Comparison of ENCODE assay signal across 1 cellular context in genomic region chrX:126170715-126171114, GRCh38.
A peak's percentile ranks its signal among the peaks of the same experiment; 100 is the strongest.
TF ChIP-seq lines count a peak whose summit lies in the region.

No MANE protein-coding gene starts in this region.

TF ChIP-seq in K562, 482 proteins besides CTCF, POLR2A, EP300 and RAD21 (continued from another document and continues in another):
- TF ChIP-seq CUX1 (CRISPR knock-in tag; IDR thresholded peaks at IDR 0.05) (no peak), MAFF (IDR thresholded peaks at IDR 0.05; ENCODE audit: low read length) (peak; percentile 45; the same call in 1 of the 2 replicates), CAMTA2 (CRISPR knock-in tag; conservative IDR thresholded peaks at IDR 0.05) (no peak), PML (IDR thresholded peaks at IDR 0.05; ENCODE audit: low read length) (no peak), SIN3B (IDR thresholded peaks at IDR 0.05; ENCODE audit: low read depth) (no peak), ZNF224 (CRISPR knock-in tag; IDR thresholded peaks at IDR 0.05) (no peak), ZNF282 (CRISPR knock-in tag; IDR thresholded peaks at IDR 0.05) (no peak), RERE (CRISPR knock-in tag; IDR thresholded peaks at IDR 0.05; ENCODE audit: borderline replicate concordance) (no peak), NFE2 (IDR thresholded peaks at IDR 0.05; ENCODE audit: low read depth) (peak; percentile 33), CBX8 (IDR thresholded peaks at IDR 0.05; ENCODE audit: borderline replicate concordance, extremely low read depth, low read depth, low read length, poor library complexity, severe bottlenecking) (no peak), ZNF347 (CRISPR knock-in tag; IDR thresholded peaks at IDR 0.05; ENCODE audit: low read depth) (no peak), TGIF2 (CRISPR knock-in tag; IDR thresholded peaks at IDR 0.05) (no peak), MAFK (IDR thresholded peaks at IDR 0.05; ENCODE audit: low read length) (peak; percentile 43; the same call in 1 of the 2 replicates), HIVEP1 (CRISPR knock-in tag; IDR thresholded peaks at IDR 0.05) (no peak), ATF1 (CRISPR knock-in tag; IDR thresholded peaks at IDR 0.05) (no peak), ATF1 (tag; IDR thresholded peaks at IDR 0.05) (no peak), SMAD2 (IDR thresholded peaks at IDR 0.05; ENCODE audit: low read depth, low read length) (no peak), RBM39 (optimal IDR thresholded peaks at IDR 0.05; ENCODE audit: low read depth, low read length) (no peak), NRF1 (conservative IDR thresholded peaks at IDR 0.05 in 1 of 2, IDR thresholded peaks at IDR 0.05 in 1 of 2) (no peak), ZNF316 (IDR thresholded peaks at IDR 0.05) (peak; percentile 36; the same call in 1 of the 2 replicates), POLR2AphosphoS2 (IDR thresholded peaks at IDR 0.05; ENCODE audit: low read length) (no peak), ZNF165 (CRISPR knock-in tag; IDR thresholded peaks at IDR 0.05; ENCODE audit: borderline replicate concordance) (no peak)
- TF ChIP-seq, protein P1, sequence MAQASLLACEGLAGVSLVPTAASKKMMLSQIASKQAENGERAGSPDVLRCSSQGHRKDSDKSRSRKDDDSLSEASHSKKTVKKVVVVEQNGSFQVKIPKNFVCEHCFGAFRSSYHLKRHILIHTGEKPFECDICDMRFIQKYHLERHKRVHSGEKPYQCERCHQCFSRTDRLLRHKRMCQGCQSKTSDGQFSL (CRISPR knock-in tag; IDR thresholded peaks at IDR 0.05) = no peak
- TF ChIP-seq, protein P1 (tag; IDR thresholded peaks at IDR 0.05) = no peak
- TF ChIP-seq, protein P2, sequence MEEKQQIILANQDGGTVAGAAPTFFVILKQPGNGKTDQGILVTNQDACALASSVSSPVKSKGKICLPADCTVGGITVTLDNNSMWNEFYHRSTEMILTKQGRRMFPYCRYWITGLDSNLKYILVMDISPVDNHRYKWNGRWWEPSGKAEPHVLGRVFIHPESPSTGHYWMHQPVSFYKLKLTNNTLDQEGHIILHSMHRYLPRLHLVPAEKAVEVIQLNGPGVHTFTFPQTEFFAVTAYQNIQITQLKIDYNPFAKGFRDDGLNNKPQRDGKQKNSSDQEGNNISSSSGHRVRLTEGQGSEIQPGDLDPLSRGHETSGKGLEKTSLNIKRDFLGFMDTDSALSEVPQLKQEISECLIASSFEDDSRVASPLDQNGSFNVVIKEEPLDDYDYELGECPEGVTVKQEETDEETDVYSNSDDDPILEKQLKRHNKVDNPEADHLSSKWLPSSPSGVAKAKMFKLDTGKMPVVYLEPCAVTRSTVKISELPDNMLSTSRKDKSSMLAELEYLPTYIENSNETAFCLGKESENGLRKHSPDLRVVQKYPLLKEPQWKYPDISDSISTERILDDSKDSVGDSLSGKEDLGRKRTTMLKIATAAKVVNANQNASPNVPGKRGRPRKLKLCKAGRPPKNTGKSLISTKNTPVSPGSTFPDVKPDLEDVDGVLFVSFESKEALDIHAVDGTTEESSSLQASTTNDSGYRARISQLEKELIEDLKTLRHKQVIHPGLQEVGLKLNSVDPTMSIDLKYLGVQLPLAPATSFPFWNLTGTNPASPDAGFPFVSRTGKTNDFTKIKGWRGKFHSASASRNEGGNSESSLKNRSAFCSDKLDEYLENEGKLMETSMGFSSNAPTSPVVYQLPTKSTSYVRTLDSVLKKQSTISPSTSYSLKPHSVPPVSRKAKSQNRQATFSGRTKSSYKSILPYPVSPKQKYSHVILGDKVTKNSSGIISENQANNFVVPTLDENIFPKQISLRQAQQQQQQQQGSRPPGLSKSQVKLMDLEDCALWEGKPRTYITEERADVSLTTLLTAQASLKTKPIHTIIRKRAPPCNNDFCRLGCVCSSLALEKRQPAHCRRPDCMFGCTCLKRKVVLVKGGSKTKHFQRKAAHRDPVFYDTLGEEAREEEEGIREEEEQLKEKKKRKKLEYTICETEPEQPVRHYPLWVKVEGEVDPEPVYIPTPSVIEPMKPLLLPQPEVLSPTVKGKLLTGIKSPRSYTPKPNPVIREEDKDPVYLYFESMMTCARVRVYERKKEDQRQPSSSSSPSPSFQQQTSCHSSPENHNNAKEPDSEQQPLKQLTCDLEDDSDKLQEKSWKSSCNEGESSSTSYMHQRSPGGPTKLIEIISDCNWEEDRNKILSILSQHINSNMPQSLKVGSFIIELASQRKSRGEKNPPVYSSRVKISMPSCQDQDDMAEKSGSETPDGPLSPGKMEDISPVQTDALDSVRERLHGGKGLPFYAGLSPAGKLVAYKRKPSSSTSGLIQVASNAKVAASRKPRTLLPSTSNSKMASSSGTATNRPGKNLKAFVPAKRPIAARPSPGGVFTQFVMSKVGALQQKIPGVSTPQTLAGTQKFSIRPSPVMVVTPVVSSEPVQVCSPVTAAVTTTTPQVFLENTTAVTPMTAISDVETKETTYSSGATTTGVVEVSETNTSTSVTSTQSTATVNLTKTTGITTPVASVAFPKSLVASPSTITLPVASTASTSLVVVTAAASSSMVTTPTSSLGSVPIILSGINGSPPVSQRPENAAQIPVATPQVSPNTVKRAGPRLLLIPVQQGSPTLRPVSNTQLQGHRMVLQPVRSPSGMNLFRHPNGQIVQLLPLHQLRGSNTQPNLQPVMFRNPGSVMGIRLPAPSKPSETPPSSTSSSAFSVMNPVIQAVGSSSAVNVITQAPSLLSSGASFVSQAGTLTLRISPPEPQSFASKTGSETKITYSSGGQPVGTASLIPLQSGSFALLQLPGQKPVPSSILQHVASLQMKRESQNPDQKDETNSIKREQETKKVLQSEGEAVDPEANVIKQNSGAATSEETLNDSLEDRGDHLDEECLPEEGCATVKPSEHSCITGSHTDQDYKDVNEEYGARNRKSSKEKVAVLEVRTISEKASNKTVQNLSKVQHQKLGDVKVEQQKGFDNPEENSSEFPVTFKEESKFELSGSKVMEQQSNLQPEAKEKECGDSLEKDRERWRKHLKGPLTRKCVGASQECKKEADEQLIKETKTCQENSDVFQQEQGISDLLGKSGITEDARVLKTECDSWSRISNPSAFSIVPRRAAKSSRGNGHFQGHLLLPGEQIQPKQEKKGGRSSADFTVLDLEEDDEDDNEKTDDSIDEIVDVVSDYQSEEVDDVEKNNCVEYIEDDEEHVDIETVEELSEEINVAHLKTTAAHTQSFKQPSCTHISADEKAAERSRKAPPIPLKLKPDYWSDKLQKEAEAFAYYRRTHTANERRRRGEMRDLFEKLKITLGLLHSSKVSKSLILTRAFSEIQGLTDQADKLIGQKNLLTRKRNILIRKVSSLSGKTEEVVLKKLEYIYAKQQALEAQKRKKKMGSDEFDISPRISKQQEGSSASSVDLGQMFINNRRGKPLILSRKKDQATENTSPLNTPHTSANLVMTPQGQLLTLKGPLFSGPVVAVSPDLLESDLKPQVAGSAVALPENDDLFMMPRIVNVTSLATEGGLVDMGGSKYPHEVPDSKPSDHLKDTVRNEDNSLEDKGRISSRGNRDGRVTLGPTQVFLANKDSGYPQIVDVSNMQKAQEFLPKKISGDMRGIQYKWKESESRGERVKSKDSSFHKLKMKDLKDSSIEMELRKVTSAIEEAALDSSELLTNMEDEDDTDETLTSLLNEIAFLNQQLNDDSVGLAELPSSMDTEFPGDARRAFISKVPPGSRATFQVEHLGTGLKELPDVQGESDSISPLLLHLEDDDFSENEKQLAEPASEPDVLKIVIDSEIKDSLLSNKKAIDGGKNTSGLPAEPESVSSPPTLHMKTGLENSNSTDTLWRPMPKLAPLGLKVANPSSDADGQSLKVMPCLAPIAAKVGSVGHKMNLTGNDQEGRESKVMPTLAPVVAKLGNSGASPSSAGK (IDR thresholded peaks at IDR 0.05) = no peak
- TF ChIP-seq, protein P3, sequence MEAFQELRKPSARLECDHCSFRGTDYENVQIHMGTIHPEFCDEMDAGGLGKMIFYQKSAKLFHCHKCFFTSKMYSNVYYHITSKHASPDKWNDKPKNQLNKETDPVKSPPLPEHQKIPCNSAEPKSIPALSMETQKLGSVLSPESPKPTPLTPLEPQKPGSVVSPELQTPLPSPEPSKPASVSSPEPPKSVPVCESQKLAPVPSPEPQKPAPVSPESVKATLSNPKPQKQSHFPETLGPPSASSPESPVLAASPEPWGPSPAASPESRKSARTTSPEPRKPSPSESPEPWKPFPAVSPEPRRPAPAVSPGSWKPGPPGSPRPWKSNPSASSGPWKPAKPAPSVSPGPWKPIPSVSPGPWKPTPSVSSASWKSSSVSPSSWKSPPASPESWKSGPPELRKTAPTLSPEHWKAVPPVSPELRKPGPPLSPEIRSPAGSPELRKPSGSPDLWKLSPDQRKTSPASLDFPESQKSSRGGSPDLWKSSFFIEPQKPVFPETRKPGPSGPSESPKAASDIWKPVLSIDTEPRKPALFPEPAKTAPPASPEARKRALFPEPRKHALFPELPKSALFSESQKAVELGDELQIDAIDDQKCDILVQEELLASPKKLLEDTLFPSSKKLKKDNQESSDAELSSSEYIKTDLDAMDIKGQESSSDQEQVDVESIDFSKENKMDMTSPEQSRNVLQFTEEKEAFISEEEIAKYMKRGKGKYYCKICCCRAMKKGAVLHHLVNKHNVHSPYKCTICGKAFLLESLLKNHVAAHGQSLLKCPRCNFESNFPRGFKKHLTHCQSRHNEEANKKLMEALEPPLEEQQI (IDR thresholded peaks at IDR 0.05) = no peak
